Comparison of ENCODE assay signal across 20 cellular contexts in genomic region chr16:16163571-16163970, GRCh38.
DNase-seq lines count a peak whose midpoint lies in the region; ATAC-seq lines count a peak whose summit lies in the region.
"Had no signal": no experiment of that assay in that cellular context is flagged by ENCODE, and none has a peak within 500 bp of the region (broad histone marks: within the 10 kb centered on the region; RNA-seq: fewer than 3 reads in every experiment).

No MANE protein-coding gene starts in this region.

- DNase-seq in Ammon's horn (ENCODE audit: low spot score), result peak; percentile 72
- DNase-seq in MV-4-11 (lab: John Stamatoyannopoulos, UW), result peak; percentile 16
- DNase-seq in anterior cingulate cortex (lab: John Stamatoyannopoulos, UW), result peak in 40 of 58 donors; percentile 2 to 69 (median 31)
- DNase-seq in medulla oblongata (ENCODE audit: extremely low spot score), result peak; percentile 86
- no peak for DNase-seq in kidney glomerular epithelial cell (lab: John Stamatoyannopoulos, UW)
- no peak for DNase-seq in NCI-H446 (lab: John Stamatoyannopoulos, UW)
- DNase-seq: COR-L47, EL, GOT3, IMR-90, Kasumi-1, NCI-H1417, NCI-H2029, NCI-H2171, NCI-H510A treated with DMSO at 0.1 percent for 48 hours, NCI-H82, Right ventricle myocardium superior had no signal

- ATAC-seq in HG03565 (IDR thresholded peaks at IDR 0.05; ENCODE audit: unreplicated experiment) (no peak), HG02840 (IDR thresholded peaks at IDR 0.05; ENCODE audit: low FRiP score, unreplicated experiment) (no peak)
- ATAC-seq: Panc1 had no signal

Comparison
In these comparisons a context has a peak if more than half of its experiments do, and no peak if none do; other contexts are left out.
1. DNase-seq: peak in Ammon's horn (single experiment), MV-4-11 (single experiment), anterior cingulate cortex (40 of 58) and medulla oblongata (single experiment); none in kidney glomerular epithelial cell (single experiment) and NCI-H446 (0 of 2).